ENCODE assay signal across 21 cellular contexts in the genomic region with DNA sequence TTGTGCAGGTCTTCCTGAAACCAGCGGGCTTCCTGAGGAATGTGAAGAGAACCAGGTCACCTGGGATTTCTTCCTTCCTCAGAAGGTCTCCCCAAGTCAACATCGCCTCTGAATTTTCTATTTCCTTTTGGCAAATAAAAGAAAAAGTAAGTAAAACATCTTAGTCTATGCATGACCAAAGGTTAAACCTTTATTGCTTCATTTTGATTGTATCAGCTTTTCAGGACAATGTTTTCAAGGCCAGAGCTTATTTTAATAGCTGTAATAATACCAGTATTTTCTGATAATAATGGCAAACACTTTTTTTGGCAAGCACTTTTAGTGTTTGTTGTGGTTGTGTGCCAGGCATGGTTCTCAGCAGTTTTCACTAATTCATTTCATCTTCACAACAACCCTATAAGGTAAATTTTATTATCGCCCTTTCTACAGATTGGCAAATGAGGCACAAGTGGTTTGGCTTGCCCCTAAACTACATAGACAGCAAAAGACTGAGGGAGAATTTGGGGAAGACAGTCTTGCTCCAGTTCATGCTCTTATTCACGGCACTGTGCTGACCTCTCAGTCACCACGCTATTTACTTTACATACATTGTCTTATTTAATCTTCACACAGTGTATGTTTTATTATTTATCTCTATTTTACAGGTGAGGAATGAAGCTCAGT.
A peak's percentile ranks its signal among the peaks of the same experiment; 100 is the strongest.
DNase-seq lines count a peak whose midpoint lies in the region; ATAC-seq, FAIRE-seq and TF ChIP-seq lines count a peak whose summit lies in the region.
"Had no signal": no experiment of that assay in that cellular context is flagged by ENCODE, and none has a peak within 500 bp of the region (broad histone marks: within the 10 kb centered on the region; RNA-seq: fewer than 3 reads in every experiment).

No MANE protein-coding gene starts in this region.

- no peak for FAIRE-seq in astrocyte (lab: Jason Lieb, UNC)
- FAIRE-seq: A549, G401.6, GM12891, GM19239 had no signal

- H3K9me2 ChIP-seq in GM23248 (ENCODE audit: insufficient read depth) = no peaks in the 10 kb centered on the region

- H3K4me1 ChIP-seq in GM23248 (ENCODE audit: insufficient read depth) = peaks cover 11% of the 10 kb centered on the region
- peaks cover 10% of the 10 kb centered on the region for H3K4me1 ChIP-seq in astrocyte (ENCODE audit: insufficient read depth, low read length)
- H3K4me1 ChIP-seq: A549 had no signal

- H3K36me3 Mint-ChIP-seq in astrocyte (ENCODE audit: low read depth, unreplicated experiment) = no peaks in the 10 kb centered on the region
- H3K36me3 Mint-ChIP-seq: CD4-positive, CD25-positive, alpha-beta regulatory T cell had no signal

- DNase-seq in GM23248 (no peak), astrocyte (ENCODE audit: low read depth) (no peak), left colon (no peak), omental fat pad (ENCODE audit: low spot score) (no peak), germinal center (ENCODE audit: low spot score) (no peak), nucleus accumbens (lab: John Stamatoyannopoulos, UW) (no peak), activated gamma-delta T cell treated with Interleukin-2 at 50 U/mL for 16 hours (no peak), cerebellar cortex (ENCODE audit: low spot score) (no peak)
- DNase-seq: AML-193; CD4-positive, CD25-positive, alpha-beta regulatory T cell; DMS79; NCI-H1092; NCI-H1694; NCI-H2107; NCI-H69; NK-92 treated with Interleukin-12 subunit alpha and Interleukin-12 subunit beta, amount 100 ng/mL, for 24 hours had no signal

- H3K4me1 Mint-ChIP-seq in astrocyte (ENCODE audit: low read depth, unreplicated experiment) = peaks cover 14% of the 10 kb centered on the region
- H3K4me1 Mint-ChIP-seq: CD4-positive, CD25-positive, alpha-beta regulatory T cell had no signal

- no peaks in the 10 kb centered on the region for H3K9me3 ChIP-seq in GM23248 (ENCODE audit: low read depth)
- H3K9me3 ChIP-seq in astrocyte (ENCODE audit: insufficient read depth, low read depth, low read length) = no peaks in the 10 kb centered on the region
- H3K9me3 ChIP-seq: A549 had no signal

- TF ChIP-seq CTCF in astrocyte (IDR thresholded peaks at IDR 0.05; ENCODE audit: insufficient read depth, low read depth, low read length) (no peak), omental fat pad (IDR thresholded peaks at IDR 0.05) (no peak)

- H4K20me1 ChIP-seq in GM23248 (ENCODE audit: insufficient read depth) (no peaks in the 10 kb centered on the region), astrocyte (ENCODE audit: insufficient read depth, low read length) (no peaks in the 10 kb centered on the region)

- H3K79me2 ChIP-seq in GM23248 (ENCODE audit: insufficient read depth) (no peaks in the 10 kb centered on the region), astrocyte (ENCODE audit: insufficient read depth, low read length) (no peaks in the 10 kb centered on the region)

- no peaks in the 10 kb centered on the region for H3K36me3 ChIP-seq in GM23248 (ENCODE audit: low read depth)
- no peaks in the 10 kb centered on the region for H3K36me3 ChIP-seq in astrocyte (ENCODE audit: insufficient read depth, low read length)

- peak overlapping the region; percentile 32; the same call in 1 of the 2 replicates for H2AFZ ChIP-seq in GM23248
- no peak overlapping the region for H2AFZ ChIP-seq in astrocyte (ENCODE audit: low read depth, low read length)

- H3F3A ChIP-seq in GM23248 (ENCODE audit: insufficient read depth) = peaks cover 11% of the 10 kb centered on the region

- H3K4me2 ChIP-seq in GM23248 (ENCODE audit: unreplicated experiment) (no peak overlapping the region), astrocyte (ENCODE audit: low read length) (peak overlapping the region; percentile 2)
- H3K4me2 ChIP-seq: A549, GM23338 had no signal

- H3K27ac ChIP-seq in GM23248 (no peak overlapping the region), astrocyte (ENCODE audit: low read depth, low read length) (no peak overlapping the region)
- H3K27ac ChIP-seq: A549 had no signal

- WGBS in GM23248 (ENCODE audit: low coverage in 1 of 2, low lambda C conversion rate in 2 of 2, missing lambda C conversion rate in 2 of 2), 2 experiments = 96 to 98% methylated on average over 5 of the region's 5 CpGs

- no peaks in the 10 kb centered on the region for H3K27me3 ChIP-seq in GM23248 (replicated peaks; ENCODE audit: insufficient read depth)
- H3K27me3 ChIP-seq in astrocyte (ENCODE audit: insufficient read depth, low read length) = no peaks in the 10 kb centered on the region

- H3K27me3 Mint-ChIP-seq in astrocyte (ENCODE audit: low read depth, unreplicated experiment) = no peaks in the 10 kb centered on the region

- intact Hi-C loops in left colon (cut with DNase I, micrococcal nuclease) = no loop called here

- H3K27ac Mint-ChIP-seq in astrocyte (ENCODE audit: unreplicated experiment) = peak overlapping the region; percentile 54
- H3K27ac Mint-ChIP-seq: CD4-positive, CD25-positive, alpha-beta regulatory T cell had no signal

- no peak overlapping the region for H3K4me3 Mint-ChIP-seq in astrocyte (ENCODE audit: unreplicated experiment)
- H3K4me3 Mint-ChIP-seq: CD4-positive, CD25-positive, alpha-beta regulatory T cell; GM23338 had no signal

- in situ Hi-C loops in GM23248 (cut with MboI) = no loop called here

- peak; percentile 21 for ATAC-seq in left colon
- ATAC-seq in omental fat pad (ENCODE audit: low FRiP score) = peak; percentile 7
- ATAC-seq: A549, GM23338 had no signal

- H3K9ac ChIP-seq in GM23248 (no peak overlapping the region), astrocyte (ENCODE audit: low read length) (no peak overlapping the region)

- H3K9me3 Mint-ChIP-seq in astrocyte (ENCODE audit: unreplicated experiment) = no peaks in the 10 kb centered on the region
- H3K9me3 Mint-ChIP-seq: GM23338 had no signal

- H3K4me3 ChIP-seq in GM23248 (no peak overlapping the region), astrocyte (ENCODE audit: insufficient read depth, low read depth, low read length) (no peak overlapping the region)
- H3K4me3 ChIP-seq: A549, GM23338 had no signal
